Comparison of ENCODE assay signal across 9 cellular contexts in the genomic region with DNA sequence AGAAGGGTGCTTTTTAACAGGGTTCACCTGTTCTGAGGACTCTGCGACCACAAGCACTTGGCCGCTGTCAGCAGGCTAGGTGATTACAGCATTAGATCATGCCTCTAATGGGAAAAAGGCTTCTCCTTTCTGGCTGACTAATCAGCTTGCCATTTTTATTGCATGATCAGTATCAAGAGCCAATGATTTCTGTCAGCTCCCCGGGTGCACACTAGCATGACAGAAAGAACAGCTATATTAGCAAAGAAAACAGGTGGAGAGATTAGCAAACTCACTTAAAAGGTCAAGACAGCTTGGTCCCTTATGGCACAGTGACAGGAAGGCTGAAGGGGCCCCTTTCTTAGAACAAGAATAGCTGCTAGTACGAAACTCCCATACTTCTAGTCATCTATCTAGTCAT.
DNase-seq lines count a peak whose midpoint lies in the region; ATAC-seq and TF ChIP-seq lines count a peak whose summit lies in the region.
"Had no signal": no experiment of that assay in that cellular context is flagged by ENCODE, and none has a peak within 500 bp of the region (broad histone marks: within the 10 kb centered on the region; RNA-seq: fewer than 3 reads in every experiment).

No MANE protein-coding gene starts in this region.

- no peaks in the 10 kb centered on the region for H3K9me2 ChIP-seq in MM.1S (replicated peaks; ENCODE audit: insufficient read depth, low read length)

- ATAC-seq in HG02938 (IDR thresholded peaks at IDR 0.05; ENCODE audit: unreplicated experiment): peak; percentile 48

- H3K9me3 ChIP-seq in SJCRH30 (replicated peaks): no peaks in the 10 kb centered on the region
- no peaks in the 10 kb centered on the region for H3K9me3 ChIP-seq in MM.1S (replicated peaks; ENCODE audit: insufficient read depth, low read length)

- H3K79me2 ChIP-seq in mesendoderm (ENCODE audit: control insufficient read depth, insufficient read depth, low read length) (no peaks in the 10 kb centered on the region), MM.1S (ENCODE audit: low read length) (no peaks in the 10 kb centered on the region)

- H3K4me3 ChIP-seq in SJCRH30 (no peak overlapping the region), mesendoderm (ENCODE audit: low read length) (no peak overlapping the region), MM.1S (ENCODE audit: low read length) (no peak overlapping the region)

- H3K79me1 ChIP-seq in mesendoderm (ENCODE audit: low read length): no peaks in the 10 kb centered on the region

- no peak overlapping the region for H3K4me2 ChIP-seq in mesendoderm (ENCODE audit: low read length)
- H3K4me2 ChIP-seq in MM.1S (ENCODE audit: low read depth, low read length): no peak overlapping the region

- H2AK5ac ChIP-seq in mesendoderm (ENCODE audit: low read length): no peak overlapping the region

- H3K56ac ChIP-seq in mesendoderm (ENCODE audit: low read length): no peak overlapping the region

- no peak overlapping the region for H3K4ac ChIP-seq in mesendoderm (ENCODE audit: low read depth, low read length)

- no peaks in the 10 kb centered on the region for H3F3A ChIP-seq in MM.1S (ENCODE audit: insufficient read depth, low read length)

- H3K18ac ChIP-seq in mesendoderm (ENCODE audit: low read length): no peak overlapping the region

- H4K8ac ChIP-seq in mesendoderm (ENCODE audit: low read depth, low read length): no peak overlapping the region

- H4K5ac ChIP-seq in mesendoderm (ENCODE audit: low read length): no peak overlapping the region

- H2AFZ ChIP-seq in MM.1S (ENCODE audit: low read length): no peak overlapping the region

- H2BK120ac ChIP-seq in mesendoderm (ENCODE audit: low read depth, low read length): no peak overlapping the region

- WGBS in mesendoderm (ENCODE audit: extremely low coverage, insufficient coverage, low lambda C conversion rate): no CpG with 5 or more reads among the region's 4 CpGs

- H3K9ac ChIP-seq in mesendoderm (ENCODE audit: low read length) (no peak overlapping the region), MM.1S (ENCODE audit: low read length) (no peak overlapping the region)

- no peaks in the 10 kb centered on the region for H3K36me3 ChIP-seq in SJCRH30
- no peaks in the 10 kb centered on the region for H3K36me3 ChIP-seq in mesendoderm (ENCODE audit: control insufficient read depth, insufficient read depth, low read length)
- no peaks in the 10 kb centered on the region for H3K36me3 ChIP-seq in MM.1S (replicated peaks; ENCODE audit: insufficient read depth, low read length)

- no peak for TF ChIP-seq CTCF in MM.1S (IDR thresholded peaks at IDR 0.05; ENCODE audit: low read length)

- peak overlapping the region; percentile 37 for H3K27ac ChIP-seq in SJCRH30
- H3K27ac ChIP-seq in mesendoderm (ENCODE audit: low read depth, low read length): no peak overlapping the region
- no peak overlapping the region for H3K27ac ChIP-seq in MM.1S (ENCODE audit: low read length)

- H3K4me1 ChIP-seq in SJCRH30 (peaks cover 42% of the 10 kb centered on the region), mesendoderm (ENCODE audit: control insufficient read depth, low read depth, low read length) (no peaks in the 10 kb centered on the region), MM.1S (ENCODE audit: low read length) (no peaks in the 10 kb centered on the region)

- no peaks in the 10 kb centered on the region for H3K27me3 ChIP-seq in SJCRH30
- H3K27me3 ChIP-seq in mesendoderm (ENCODE audit: insufficient read depth, low read length, poor library complexity): no peaks in the 10 kb centered on the region
- no peaks in the 10 kb centered on the region for H3K27me3 ChIP-seq in MM.1S (replicated peaks; ENCODE audit: insufficient read depth, low read length)

- H2BK5ac ChIP-seq in mesendoderm (ENCODE audit: low read length): no peak overlapping the region

- DNase-seq in stimulated activated CD4-positive, alpha-beta T cell treated with anti-CD3 and anti-CD28 coated beads, Interleukin-1b, Interleukin-23, amount 100 ng/mL, for 48 hours: peak; percentile 63
- DNase-seq in stimulated activated CD4-positive, alpha-beta T cell treated with anti-CD3 and anti-CD28 coated beads, Interleukin-2, amount 100 ng/mL, for 48 hours: no peak
- DNase-seq in SJCRH30 (peak; percentile 88 to 96), mesendoderm (peak; percentile 34), MM.1S (no peak), NCI-H187 treated with DMSO at 0.1 percent for 48 hours (lab: John Stamatoyannopoulos, UW) (no peak), MV-4-11 (lab: John Stamatoyannopoulos, UW) (no peak)
- DNase-seq: activated naive CD8-positive, alpha-beta T cell treated with anti-CD3 and anti-CD28 coated beads, Interleukin-2, amount 10 ng/mL, durations not matched to agents 7 days and 5 days had no signal

- no peak overlapping the region for H2BK15ac ChIP-seq in mesendoderm (replicated peaks; ENCODE audit: low read depth)

- no peak overlapping the region for H3K23ac ChIP-seq in mesendoderm (ENCODE audit: low read length)

- no peaks in the 10 kb centered on the region for H4K20me1 ChIP-seq in MM.1S (ENCODE audit: insufficient read depth, low read length)

Comparison
In these comparisons a context has a peak if more than half of its experiments do, and no peak if none do; other contexts are left out.
1. DNase-seq: peak in stimulated activated CD4-positive, alpha-beta T cell treated with anti-CD3 and anti-CD28 coated beads, Interleukin-1b, Interleukin-23, amount 100 ng/mL, for 48 hours (single experiment), SJCRH30 (2 of 2) and mesendoderm (single experiment); none in stimulated activated CD4-positive, alpha-beta T cell treated with anti-CD3 and anti-CD28 coated beads, Interleukin-2, amount 100 ng/mL, for 48 hours (0 of 2), MM.1S (single experiment), NCI-H187 treated with DMSO at 0.1 percent for 48 hours (single experiment) and MV-4-11 (single experiment).